ENCODE assay signal across 2 cellular contexts in the genomic region with DNA sequence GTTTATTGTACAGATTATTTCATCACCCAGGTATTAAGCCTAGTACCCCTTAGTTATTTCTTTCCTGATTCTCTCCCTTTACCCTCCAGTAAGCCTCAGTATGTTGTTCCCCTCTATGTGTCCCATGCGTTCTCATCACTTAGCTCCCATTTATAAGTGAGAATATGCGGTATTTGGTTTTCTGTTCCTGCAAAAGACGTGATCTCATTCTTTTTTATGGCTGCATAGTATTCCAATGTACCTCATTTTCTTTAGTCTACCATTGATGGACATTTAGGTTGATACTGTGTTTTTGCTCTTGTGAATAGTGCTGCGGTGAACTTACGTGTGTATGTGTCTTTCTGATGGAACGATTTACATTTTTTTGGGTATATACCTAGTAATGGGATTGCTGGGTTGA.
A peak's percentile ranks its signal among the peaks of the same experiment; 100 is the strongest.
TF ChIP-seq lines count a peak whose summit lies in the region.

No MANE protein-coding gene starts in this region.

TF ChIP-seq in HEK293, 187 proteins besides CTCF, POLR2A, EP300 and RAD21:
- TF ChIP-seq, protein P1, sequence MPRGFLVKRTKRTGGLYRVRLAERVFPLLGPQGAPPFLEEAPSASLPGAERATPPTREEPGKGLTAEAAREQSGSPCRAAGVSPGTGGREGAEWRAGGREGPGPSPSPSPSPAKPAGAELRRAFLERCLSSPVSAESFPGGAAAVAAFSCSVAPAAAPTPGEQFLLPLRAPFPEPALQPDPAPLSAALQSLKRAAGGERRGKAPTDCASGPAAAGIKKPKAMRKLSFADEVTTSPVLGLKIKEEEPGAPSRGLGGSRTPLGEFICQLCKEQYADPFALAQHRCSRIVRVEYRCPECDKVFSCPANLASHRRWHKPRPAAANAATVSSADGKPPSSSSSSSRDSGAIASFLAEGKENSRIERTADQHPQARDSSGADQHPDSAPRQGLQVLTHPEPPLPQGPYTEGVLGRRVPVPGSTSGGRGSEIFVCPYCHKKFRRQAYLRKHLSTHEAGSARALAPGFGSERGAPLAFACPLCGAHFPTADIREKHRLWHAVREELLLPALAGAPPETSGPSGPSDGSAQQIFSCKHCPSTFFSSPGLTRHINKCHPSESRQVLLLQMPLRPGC (tag by site-specific recombination; IDR thresholded peaks at IDR 0.05): no peak
- TF ChIP-seq ZNF560 (tag by site-specific recombination; IDR thresholded peaks at IDR 0.05; ENCODE audit: borderline replicate concordance) (no peak), ZNF146 (tag by site-specific recombination; IDR thresholded peaks at IDR 0.05) (peak; percentile 58; the same call in 1 of the 2 replicates)
TF ChIP-seq in HEK293: peak in this region for 1.

TF ChIP-seq in K562, 482 proteins besides CTCF, POLR2A, EP300 and RAD21:
- TF ChIP-seq SMARCA5 (IDR thresholded peaks at IDR 0.05) (no peak), ZNF146 (CRISPR knock-in tag; IDR thresholded peaks at IDR 0.05; ENCODE audit: unreplicated experiment) (peak; percentile 34), RBM25 (IDR thresholded peaks at IDR 0.05; ENCODE audit: low read depth, low read length, severe bottlenecking) (peak; percentile 55)
